In genomic region chr22:35970601-35971417, GRCh38 we compare ENCODE assay signal across 13 cellular contexts. TPM values are rescaled to one million over a fixed set of nuclear protein-coding genes. Genes with fewer than 3 reads are reported as not detected.
A peak's percentile ranks its signal among the peaks of the same experiment; 100 is the strongest.
DNase-seq lines count a peak whose midpoint lies in the region; TF ChIP-seq lines count a peak whose summit lies in the region.
"Had no signal": no experiment of that assay in that cellular context is flagged by ENCODE, and none has a peak within 500 bp of the region (broad histone marks: within the 10 kb centered on the region; RNA-seq: fewer than 3 reads in every experiment).

No MANE protein-coding gene starts in this region.

- no peak overlapping the region for H2AFZ ChIP-seq in hepatocyte

- peaks cover 6% of the 10 kb centered on the region for H4K20me1 ChIP-seq in hepatocyte (ENCODE audit: insufficient read depth, poor library complexity, severe bottlenecking)

- no peak overlapping the region for H3K4me3 ChIP-seq in SJSA1
- no peak overlapping the region for H3K4me3 ChIP-seq in hepatocyte
- no peak overlapping the region for H3K4me3 ChIP-seq in subcutaneous abdominal adipose tissue (ENCODE audit: low read depth in 1 of 5, low read length in 5 of 5)
- H3K4me3 ChIP-seq: body of pancreas had no signal

- TF ChIP-seq CTCF in hepatocyte (IDR thresholded peaks at IDR 0.05; ENCODE audit: poor library complexity): no peak

- no peaks in the 10 kb centered on the region for H3K36me3 ChIP-seq in SJSA1
- no peaks in the 10 kb centered on the region for H3K36me3 ChIP-seq in hepatocyte (replicated peaks; ENCODE audit: insufficient read depth, low read depth)
- no peaks in the 10 kb centered on the region for H3K36me3 ChIP-seq in subcutaneous abdominal adipose tissue (ENCODE audit: control insufficient read depth in 5 of 5, insufficient read depth in 5 of 5, low read length in 5 of 5)

- H3K9ac ChIP-seq in subcutaneous abdominal adipose tissue (ENCODE audit: low read length in 5 of 5): no peak overlapping the region

- H3K4me1 ChIP-seq in SJSA1 (replicated peaks) (peaks cover 47% of the 10 kb centered on the region), hepatocyte (ENCODE audit: insufficient read depth) (peaks cover 37% of the 10 kb centered on the region), subcutaneous abdominal adipose tissue (ENCODE audit: control insufficient read depth in 5 of 5, insufficient read depth in 5 of 5, low read length in 5 of 5) (peaks cover 5 to 30% (median 24%) of the 10 kb centered on the region in 5 donors)

- peak overlapping the region; percentile 27 for H3K27ac ChIP-seq in SJSA1
- peak overlapping the region; percentile 95 for H3K27ac ChIP-seq in hepatocyte
- peak overlapping the region; percentile 15 for H3K27ac ChIP-seq in subcutaneous abdominal adipose tissue (ENCODE audit: low read depth, low read length)

- H3K79me2 ChIP-seq in hepatocyte: peaks cover 90% of the 10 kb centered on the region

- H3K4me2 ChIP-seq in hepatocyte: peak overlapping the region; percentile 6

- H3K27me3 ChIP-seq in SJSA1 (replicated peaks): no peaks in the 10 kb centered on the region
- no peaks in the 10 kb centered on the region for H3K27me3 ChIP-seq in hepatocyte
- H3K27me3 ChIP-seq in subcutaneous abdominal adipose tissue (ENCODE audit: control insufficient read depth in 5 of 5, insufficient read depth in 4 of 5, low read length in 5 of 5): no peaks in the 10 kb centered on the region
- H3K27me3 ChIP-seq: body of pancreas had no signal

- peak; percentile 10 for DNase-seq in DMS153 treated with DMSO at 0.1 percent for 48 hours (lab: John Stamatoyannopoulos, UW; ENCODE audit: unreplicated experiment)
- no peak for DNase-seq in SJSA1 (ENCODE audit: low read depth in 1 of 2, low spot score in 2 of 2)
- no peak for DNase-seq in hepatocyte (ENCODE audit: low spot score)
- no peak for DNase-seq in SKM-1 (lab: John Stamatoyannopoulos, UW; ENCODE audit: unreplicated experiment)
- DNase-seq in OCI-M2 (lab: John Stamatoyannopoulos, UW; ENCODE audit: unreplicated experiment): no peak
- no peak for DNase-seq in MV-4-11 (lab: John Stamatoyannopoulos, UW)
- no peak for DNase-seq in mesenteric fat pad (ENCODE audit: low spot score)
- DNase-seq: activated T-cell treated with anti-CD3 and anti-CD28 coated beads, Interleukin-2, amount 50 U/mL, for 24 hours; natural killer cell; NCI-H524 treated with DMSO at 0.1 percent for 48 hours; SIG-M5 had no signal

- no peaks in the 10 kb centered on the region for H3K9me2 ChIP-seq in hepatocyte (replicated peaks; ENCODE audit: insufficient read depth)

- 60% methylated on average over 4 of the region's 4 CpGs for WGBS in hepatocyte (ENCODE audit: low lambda C conversion rate, missing lambda C conversion rate)

- H3K9me3 ChIP-seq in SJSA1 (replicated peaks) (no peaks in the 10 kb centered on the region), hepatocyte (ENCODE audit: low read depth) (no peaks in the 10 kb centered on the region), subcutaneous abdominal adipose tissue (ENCODE audit: control insufficient read depth in 5 of 5, low read length in 5 of 5) (no peaks in the 10 kb centered on the region)
- H3K9me3 ChIP-seq: body of pancreas had no signal

RNA-seq across cellular contexts. Expression of gene RBFOX2, which starts 57.8 kb away (rescaled TPM):
- 92.3 and 144 TPM in 2 replicates for total RNA-seq in SJSA1 (2014; rRNA removed; shearing (Covaris generic))
- total RNA-seq in hepatocyte: 94.7 and 133 TPM in 2 replicates
- polyA plus RNA-seq in hepatocyte: 76.7 and 84.2 TPM in 2 replicates
- 50.1 TPM for total RNA-seq in mesenteric fat pad

Comparison
In these comparisons a context has a peak if more than half of its experiments do, and no peak if none do; other contexts are left out.
1. H3K27ac ChIP-seq: peak in every context shown above with its lines; median percentile 95 in hepatocyte; 27 in SJSA1; 15 in subcutaneous abdominal adipose tissue.